1 cellular context compared by ENCODE assay signal in genomic region chr6:151447237-151447636, GRCh38.
TF ChIP-seq lines count a peak whose summit lies in the region.

No MANE protein-coding gene starts in this region.

TF ChIP-seq in IMR-90, 13 proteins besides CTCF, POLR2A, EP300 and RAD21:
- TF ChIP-seq RCOR1 (IDR thresholded peaks at IDR 0.05; ENCODE audit: insufficient replicate concordance, low read length) (no peak), RFX5 (IDR thresholded peaks at IDR 0.05; ENCODE audit: low read depth, low read length) (no peak), CHD1 (IDR thresholded peaks at IDR 0.05; ENCODE audit: low read depth, low read length) (no peak), MXI1 (IDR thresholded peaks at IDR 0.05; ENCODE audit: borderline replicate concordance, low read depth, low read length) (no peak), MAZ (IDR thresholded peaks at IDR 0.05; ENCODE audit: borderline replicate concordance, low read depth, low read length) (no peak), USF2 (IDR thresholded peaks at IDR 0.05; ENCODE audit: low read depth, low read length) (no peak), MAFK (IDR thresholded peaks at IDR 0.05; ENCODE audit: low read depth, low read length) (no peak), BHLHE40 (IDR thresholded peaks at IDR 0.05; ENCODE audit: low read depth, low read length) (no peak), FOS (IDR thresholded peaks at IDR 0.05; ENCODE audit: low read depth, low read length) (no peak), SMC3 (IDR thresholded peaks at IDR 0.05; ENCODE audit: low read depth, low read length) (no peak), CEBPB (IDR thresholded peaks at IDR 0.05; ENCODE audit: low read depth, low read length) (no peak), NFE2L2 (IDR thresholded peaks at IDR 0.05; ENCODE audit: low read depth, low read length) (no peak)
- TF ChIP-seq, protein P1, sequence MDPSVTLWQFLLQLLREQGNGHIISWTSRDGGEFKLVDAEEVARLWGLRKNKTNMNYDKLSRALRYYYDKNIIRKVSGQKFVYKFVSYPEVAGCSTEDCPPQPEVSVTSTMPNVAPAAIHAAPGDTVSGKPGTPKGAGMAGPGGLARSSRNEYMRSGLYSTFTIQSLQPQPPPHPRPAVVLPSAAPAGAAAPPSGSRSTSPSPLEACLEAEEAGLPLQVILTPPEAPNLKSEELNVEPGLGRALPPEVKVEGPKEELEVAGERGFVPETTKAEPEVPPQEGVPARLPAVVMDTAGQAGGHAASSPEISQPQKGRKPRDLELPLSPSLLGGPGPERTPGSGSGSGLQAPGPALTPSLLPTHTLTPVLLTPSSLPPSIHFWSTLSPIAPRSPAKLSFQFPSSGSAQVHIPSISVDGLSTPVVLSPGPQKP (IDR thresholded peaks at IDR 0.05; ENCODE audit: borderline replicate concordance, low read depth, low read length): no peak
